Comparison of ENCODE assay signal across 22 cellular contexts in genomic region chr11:43895601-43896000, GRCh38. TPM values are rescaled to one million over a fixed set of nuclear protein-coding genes. Genes with fewer than 3 reads are reported as not detected.
DNase-seq lines count a peak whose midpoint lies in the region; ATAC-seq and TF ChIP-seq lines count a peak whose summit lies in the region.
"Had no signal": no experiment of that assay in that cellular context is flagged by ENCODE, and none has a peak within 500 bp of the region (broad histone marks: within the 10 kb centered on the region; RNA-seq: fewer than 3 reads in every experiment).

No MANE protein-coding gene starts in this region.

- no peak overlapping the region for H3K4me3 ChIP-seq in coronary artery

- H3K27me3 Mint-ChIP-seq in activated T-helper 2 cell treated with anti-CD3 and anti-CD28 coated beads, Interferon-gamma antibody, Interleukin-2, Interleukin-4, amounts not matched to agents 10 μg/mL and 5 μg/mL and 100 μg/mL, durations not matched to agents 14 hours and 24 hours and 36 hours (ENCODE audit: low read depth) = no peaks in the 10 kb centered on the region
- H3K27me3 Mint-ChIP-seq: CD4-positive, alpha-beta T cell had no signal

- peak overlapping the region; percentile 43 to 49 for H3K27ac ChIP-seq in coronary artery

- H3K36me3 Mint-ChIP-seq in activated T-helper 2 cell treated with anti-CD3 and anti-CD28 coated beads, Interferon-gamma antibody, Interleukin-2, Interleukin-4, amounts not matched to agents 10 μg/mL and 5 μg/mL and 100 μg/mL, durations not matched to agents 14 hours and 24 hours and 36 hours (ENCODE audit: low read depth) = peaks cover 53% of the 10 kb centered on the region

- H3K4me3 Mint-ChIP-seq in activated T-helper 2 cell treated with anti-CD3 and anti-CD28 coated beads, Interferon-gamma antibody, Interleukin-2, Interleukin-4, amounts not matched to agents 10 μg/mL and 5 μg/mL and 100 μg/mL, durations not matched to agents 14 hours and 24 hours and 36 hours (ENCODE audit: low read depth) = no peak overlapping the region
- H3K4me3 Mint-ChIP-seq: CD4-positive, alpha-beta T cell had no signal

- no peak for TF ChIP-seq CTCF in coronary artery (IDR thresholded peaks at IDR 0.05)
- TF ChIP-seq CTCF in GM20000 (IDR thresholded peaks at IDR 0.05; ENCODE audit: extremely low read depth, missing control alignments) = no peak

- H3K9me3 Mint-ChIP-seq in activated T-helper 2 cell treated with anti-CD3 and anti-CD28 coated beads, Interferon-gamma antibody, Interleukin-2, Interleukin-4, amounts not matched to agents 10 μg/mL and 5 μg/mL and 100 μg/mL, durations not matched to agents 14 hours and 24 hours and 36 hours = no peaks in the 10 kb centered on the region
- H3K9me3 Mint-ChIP-seq: CD4-positive, alpha-beta T cell had no signal

- H3K4me1 Mint-ChIP-seq in activated T-helper 2 cell treated with anti-CD3 and anti-CD28 coated beads, Interferon-gamma antibody, Interleukin-2, Interleukin-4, amounts not matched to agents 10 μg/mL and 5 μg/mL and 100 μg/mL, durations not matched to agents 14 hours and 24 hours and 36 hours (ENCODE audit: low read depth) = no peaks in the 10 kb centered on the region

- no peak overlapping the region for H3K27ac Mint-ChIP-seq in activated T-helper 2 cell treated with anti-CD3 and anti-CD28 coated beads, Interferon-gamma antibody, Interleukin-2, Interleukin-4, amounts not matched to agents 10 μg/mL and 5 μg/mL and 100 μg/mL, durations not matched to agents 14 hours and 24 hours and 36 hours
- H3K27ac Mint-ChIP-seq: CD4-positive, alpha-beta T cell had no signal

- no peak for ATAC-seq in activated CD4-positive, CD25-positive, alpha-beta regulatory T cell treated with anti-CD3 and anti-CD28 coated beads, Interleukin-2, amount 50 U/mL, for 24 hours

- DNase-seq in COLO829 (ENCODE audit: low spot score) (peak; percentile 58), coronary artery (ENCODE audit: low spot score) (no peak), inferior parietal cortex (ENCODE audit: extremely low spot score) (peak; percentile 33), superior temporal gyrus (ENCODE audit: extremely low spot score) (peak; percentile 78), GM20000 (ENCODE audit: low spot score) (no peak), amniotic stem cell (lab: John Stamatoyannopoulos, UW) (no peak)
- no peak for DNase-seq in activated T-helper 2 cell treated with anti-CD3 and anti-CD28 coated beads, Interferon-gamma antibody, Interleukin-2, Interleukin-4, amounts not matched to agents 10 μg/mL and 5 μg/mL and 100 μg/mL, durations not matched to agents 14 hours and 24 hours and 36 hours (ENCODE audit: low spot score)
- DNase-seq: BE2C; CD4-positive, alpha-beta T cell; DMS153; GDM1; MM.1S; NCI-H1092; NCI-H1436 treated with DMSO at 0.1 percent for 48 hours; NCI-H2029; NCI-H2171 treated with DMSO at 0.1 percent for 48 hours; NCI-H446 treated with DMSO at 0.1 percent for 48 hours; NCI-H69; OCI-M1; Right ventricle myocardium superior had no signal

- intact Hi-C loops in activated T-helper 2 cell treated with anti-CD3 and anti-CD28 coated beads, Interferon-gamma antibody, Interleukin-2, Interleukin-4, amounts not matched to agents 10 μg/mL and 5 μg/mL and 100 μg/mL, durations not matched to agents 14 hours and 24 hours and 36 hours (cut with micrococcal nuclease) = no loop called here

RNA-seq across cellular contexts. Expression of gene ALKBH3, which starts 15.0 kb away (rescaled TPM):
- total RNA-seq in activated T-helper 2 cell treated with anti-CD3 and anti-CD28 coated beads, Interferon-gamma antibody, Interleukin-2, Interleukin-4, amounts not matched to agents 10 μg/mL and 5 μg/mL and 100 μg/mL, durations not matched to agents 14 hours and 24 hours and 36 hours = 32.2 and 32.7 TPM in 2 replicates

RNA-seq across cellular contexts. Expression of gene C11orf96, which starts 46.8 kb away (rescaled TPM):
- 2.2 and 2.8 TPM in 2 replicates for total RNA-seq in activated T-helper 2 cell treated with anti-CD3 and anti-CD28 coated beads, Interferon-gamma antibody, Interleukin-2, Interleukin-4, amounts not matched to agents 10 μg/mL and 5 μg/mL and 100 μg/mL, durations not matched to agents 14 hours and 24 hours and 36 hours
- total RNA-seq: CD4-positive, alpha-beta T cell; LHCN-M2 had no signal

Comparison
In these comparisons a context has a peak if more than half of its experiments do, and no peak if none do; other contexts are left out.
1. DNase-seq: peak in COLO829 (single experiment), inferior parietal cortex (single experiment) and superior temporal gyrus (single experiment); none in coronary artery (single experiment), activated T-helper 2 cell treated with anti-CD3 and anti-CD28 coated beads, Interferon-gamma antibody, Interleukin-2, Interleukin-4, amounts not matched to agents 10 μg/mL and 5 μg/mL and 100 μg/mL, durations not matched to agents 14 hours and 24 hours and 36 hours (single experiment), GM20000 (single experiment) and amniotic stem cell (single experiment).